In genomic region chr4:102761478-102761790, GRCh38 we compare ENCODE assay signal across 1 cellular context.
TF ChIP-seq lines count a peak whose summit lies in the region.

No MANE protein-coding gene starts in this region.

TF ChIP-seq in IMR-90, 13 proteins besides CTCF, POLR2A, EP300 and RAD21 (continued from another document):
- no peak for TF ChIP-seq RFX5 (IDR thresholded peaks at IDR 0.05; ENCODE audit: low read depth, low read length)
